In the genomic region with DNA sequence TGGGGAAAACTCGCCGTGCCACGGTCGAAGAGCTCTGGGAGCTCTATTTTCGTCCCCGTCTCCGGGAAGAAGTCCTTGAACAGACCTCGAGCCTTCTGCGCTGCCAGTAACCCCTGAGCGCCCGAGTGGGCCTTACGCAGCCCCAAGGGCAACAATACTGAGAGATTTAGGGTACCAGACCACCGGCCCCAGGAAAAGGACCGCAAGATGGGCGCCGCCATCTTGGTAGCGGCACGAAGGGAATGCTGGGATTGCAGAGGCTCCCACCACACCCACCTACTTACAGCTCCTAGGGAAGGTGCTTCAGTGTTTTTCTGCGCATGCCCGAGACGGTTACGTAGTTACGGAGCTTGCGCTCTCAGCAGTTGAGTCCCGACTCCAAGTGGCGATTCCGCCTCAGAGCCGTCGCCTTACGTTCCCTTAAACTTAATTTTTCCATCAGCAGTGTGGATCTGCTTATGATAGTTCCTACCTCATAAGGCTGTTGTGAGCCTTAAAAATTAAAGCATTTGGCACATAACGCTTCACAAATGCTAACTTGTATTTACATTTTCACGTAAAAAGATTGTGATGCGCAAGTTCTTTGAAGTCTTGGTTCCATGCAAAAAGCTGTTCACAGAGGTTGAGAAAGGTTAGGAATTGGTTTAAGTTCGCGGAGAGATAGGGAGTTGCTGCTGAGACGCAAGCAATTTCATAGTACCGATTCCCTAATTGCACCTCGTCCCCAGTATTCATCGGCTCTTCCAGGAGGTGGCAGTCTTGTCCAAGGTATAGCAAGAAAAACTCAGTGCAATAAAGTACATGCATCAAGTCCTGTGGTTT, we compare ENCODE assay signal across 8 cellular contexts. TPM values are rescaled to one million over a fixed set of nuclear protein-coding genes. Genes with fewer than 3 reads are reported as not detected.
DNase-seq lines count a peak whose midpoint lies in the region; TF ChIP-seq lines count a peak whose summit lies in the region.

Gene YARS2, minus strand, starts transcription at position 244 of the 822 bp plus-strand sequence. Its CDS starts 23 bp downstream, at position 221.

- peak; percentile 90 for DNase-seq in COLO829 (ENCODE audit: low spot score)
- DNase-seq in GM20000 (ENCODE audit: low spot score): peak; percentile 87
- DNase-seq in HT1080 (ENCODE audit: low read depth): peak; percentile 91
- DNase-seq in NOMO-1 treated with DMSO at 0.1 percent for 48 hours (lab: John Stamatoyannopoulos, UW; ENCODE audit: unreplicated experiment): peak; percentile 91
- peak; percentile 52 to 71 (median 67) for DNase-seq in activated CD8-positive, alpha-beta memory T cell treated with anti-CD3 and anti-CD28 coated beads for 48 hours (ENCODE audit: low read depth in 2 of 3, low spot score in 2 of 3)
- peak; percentile 94 for DNase-seq in mesenteric fat pad (ENCODE audit: low spot score)
- DNase-seq in stimulated activated CD8-positive, alpha-beta memory T cell treated with anti-CD3 and anti-CD28 coated beads, Interleukin-15, amount 100 ng/mL, for 4 hours (ENCODE audit: low read depth in 2 of 2): peak; percentile 65 to 88

- TF ChIP-seq CTCF in GM20000 (IDR thresholded peaks at IDR 0.05; ENCODE audit: extremely low read depth, missing control alignments): peak; percentile 36

- H3K36me3 ChIP-seq in endocrine pancreas (ENCODE audit: control insufficient read depth, insufficient read depth, low read length): peaks cover 3% of the 10 kb centered on the region

- H3K4me3 ChIP-seq in endocrine pancreas (ENCODE audit: control insufficient read depth, insufficient read depth, low read length): peak within 1 kb of the TSS; percentile 92

- H3K27me3 ChIP-seq in endocrine pancreas (ENCODE audit: control insufficient read depth, insufficient read depth, low read length): no peaks in the 10 kb centered on the region

- H3K9ac ChIP-seq in endocrine pancreas (ENCODE audit: control insufficient read depth, insufficient read depth, low read length): peak within 1 kb of the TSS; percentile 99

- no peaks in the 10 kb centered on the region for H3K9me3 ChIP-seq in endocrine pancreas (ENCODE audit: control insufficient read depth, low read length)

- peaks cover 10% of the 10 kb centered on the region for H3K4me1 ChIP-seq in endocrine pancreas (ENCODE audit: control insufficient read depth, insufficient read depth, low read length)

RNA-seq across cellular contexts. Expression of gene YARS2, which starts in this region (rescaled TPM):
- 38.8 and 48.1 TPM in 2 replicates for total RNA-seq in HT1080 (2014; rRNA removed; shearing (Covaris generic))
- 30.0 and 33.3 TPM in 2 replicates for polyA plus RNA-seq in HT1080 (2015; cell fraction: cytosol; rRNA removed)
- polyA plus RNA-seq in HT1080 (2015; cell fraction: nucleus; rRNA removed): 34.8 and 38.2 TPM in 2 replicates
- 13.9 TPM for total RNA-seq in mesenteric fat pad

Comparison
In these comparisons a context has a peak if more than half of its experiments do, and no peak if none do; other contexts are left out.
1. Peak in every context shown above with its lines: DNase-seq and H3K4me3 ChIP-seq.